17 cellular contexts compared by ENCODE assay signal in genomic region chr19:53552001-53552721, GRCh38.
"Had no signal": no experiment of that assay in that cellular context is flagged by ENCODE, and none has a peak within 500 bp of the region (broad histone marks: within the 10 kb centered on the region; RNA-seq: fewer than 3 reads in every experiment).

No MANE protein-coding gene starts in this region.

- H3K27ac ChIP-seq: coronary artery, epithelial cell of prostate had no signal

- H3K36me3 Mint-ChIP-seq: natural killer cell had no signal

- H3K4me2 ChIP-seq: SK-N-SH had no signal

- FAIRE-seq: urothelium cell line had no signal

- H3K36me3 ChIP-seq: adrenal gland had no signal

- H3K27me3 ChIP-seq: adrenal gland, spleen had no signal

- H3K9me3 ChIP-seq: adrenal gland, SK-N-SH had no signal

- DNase-seq: activated gamma-delta T cell; activated T-cell treated with anti-CD3 and anti-CD28 coated beads, Interleukin-2, amount 50 U/mL, for 4 hours; adrenal gland; effector memory CD8-positive, alpha-beta T cell; left cardiac atrium; natural killer cell; right cardiac atrium; SK-N-SH; spleen; stimulated activated CD4-positive, alpha-beta T cell treated with anti-CD3 and anti-CD28 coated beads, Interleukin-1b, Interleukin-23, amount 100 ng/mL, for 48 hours; stimulated activated naive B cell treated with anti-CD40 and anti-IgM and Interleukin-4, amounts not matched to agents 10 μg/mL and 1 μg/mL and 100 μg/mL, for 72 hours had no signal

- H3K4me3 ChIP-seq: adrenal gland, coronary artery, lung, spleen had no signal

- H3K9me3 Mint-ChIP-seq: effector memory CD8-positive, alpha-beta T cell; natural killer cell had no signal

- H3K27me3 Mint-ChIP-seq: effector memory CD8-positive, alpha-beta T cell; progenitor cell of endocrine pancreas; stimulated activated naive B cell treated with anti-CD40 and anti-IgM and Interleukin-4, amounts not matched to agents 10 μg/mL and 1 μg/mL and 100 μg/mL, for 72 hours had no signal

- H3K27ac Mint-ChIP-seq: progenitor cell of endocrine pancreas; stimulated activated naive B cell treated with anti-CD40 and anti-IgM and Interleukin-4, amounts not matched to agents 10 μg/mL and 1 μg/mL and 100 μg/mL, for 72 hours had no signal

- ATAC-seq: effector memory CD8-positive, alpha-beta T cell; left cardiac atrium; natural killer cell; right cardiac atrium; stimulated activated naive B cell treated with anti-CD40 and anti-IgM and Interleukin-4, amounts not matched to agents 10 μg/mL and 1 μg/mL and 100 μg/mL, for 72 hours had no signal

- H3K4me3 Mint-ChIP-seq: activated T-cell treated with anti-CD3 and anti-CD28 coated beads, Interleukin-2, amount 50 U/mL, for 4 hours; natural killer cell; stimulated activated naive B cell treated with anti-CD40 and anti-IgM and Interleukin-4, amounts not matched to agents 10 μg/mL and 1 μg/mL and 100 μg/mL, for 72 hours; T-helper 1 cell treated with Interleukin-12 subunit alpha and Interleukin-12 subunit beta and Interleukin-4 antibody, amounts not matched to agents 30 μg/mL and 1 μg/mL, for 36 hours had no signal

- H3K9ac ChIP-seq: SK-N-SH had no signal
